ENCODE assay signal across 25 cellular contexts in the genomic region with DNA sequence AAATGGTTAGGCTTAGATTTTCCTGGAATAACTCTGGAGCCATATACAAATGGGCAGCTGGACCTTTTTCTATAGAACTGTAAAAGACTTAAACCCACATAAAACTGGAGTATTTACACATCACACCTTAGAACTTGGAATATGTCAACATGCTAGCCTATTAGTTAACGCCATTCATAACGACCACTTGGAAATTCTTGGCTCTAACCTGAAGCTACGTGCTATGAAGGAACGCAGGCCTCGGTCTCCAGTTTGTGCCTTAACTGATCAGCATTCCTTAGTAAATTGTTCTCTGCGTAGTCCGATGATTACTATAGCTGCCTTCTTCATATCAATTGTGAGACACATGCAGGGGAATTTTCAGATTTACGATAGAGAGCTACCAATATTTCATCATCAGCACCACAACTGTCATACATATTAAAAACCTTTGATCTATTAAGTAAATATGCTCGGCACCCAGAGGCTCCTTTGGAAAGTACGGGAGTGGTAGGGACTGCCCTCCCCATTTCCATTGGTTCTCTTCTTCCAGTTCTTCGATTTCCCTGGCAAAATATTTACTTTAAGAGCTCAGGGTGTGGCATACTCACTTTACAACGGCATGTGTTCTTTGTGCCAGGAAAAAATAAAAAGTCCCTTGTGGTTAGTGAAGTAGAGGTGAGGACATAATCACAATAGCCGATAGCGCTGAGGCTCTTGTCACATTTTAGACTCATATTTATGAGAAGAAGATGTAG. TPM values are rescaled to one million over a fixed set of nuclear protein-coding genes. Genes with fewer than 3 reads are reported as not detected.
DNase-seq lines count a peak whose midpoint lies in the region; ATAC-seq and TF ChIP-seq lines count a peak whose summit lies in the region.
"Had no signal": no experiment of that assay in that cellular context is flagged by ENCODE, and none has a peak within 500 bp of the region (broad histone marks: within the 10 kb centered on the region; RNA-seq: fewer than 3 reads in every experiment).

No MANE protein-coding gene starts in this region.

- H3K79me2 ChIP-seq in mammary epithelial cell (ENCODE audit: insufficient read depth, low read length), result no peaks in the 10 kb centered on the region

- no peaks in the 10 kb centered on the region for H3K9me3 Mint-ChIP-seq in progenitor cell of endocrine pancreas (ENCODE audit: low read depth)
- H3K9me3 Mint-ChIP-seq: activated T-cell treated with anti-CD3 and anti-CD28 coated beads, Interleukin-2, amount 50 U/mL, for 72 hours; CD4-positive, CD25-positive, alpha-beta regulatory T cell; neural progenitor cell had no signal

- intact Hi-C loops in mammary epithelial cell (cut with micrococcal nuclease), result no loop called here
- intact Hi-C loops in lower lobe of right lung (cut with DNase I), result no loop called here

- WGBS in mammary epithelial cell (ENCODE audit: low coverage, missing lambda C conversion rate), result 61% methylated on average over 14 of the region's 14 CpGs

- H2AFZ ChIP-seq in mammary epithelial cell (ENCODE audit: low read depth, low read length), result peak overlapping the region; percentile 54
- H2AFZ ChIP-seq: neural progenitor cell had no signal

- H3K27ac ChIP-seq in mammary epithelial cell (ENCODE audit: insufficient read depth, low read depth, low read length), result no peak overlapping the region
- peak overlapping the region; percentile 61 for H3K27ac ChIP-seq in lower lobe of right lung
- H3K27ac ChIP-seq: coronary artery, neural progenitor cell, psoas muscle, skin epidermis had no signal

- no peaks in the 10 kb centered on the region for H3K4me1 Mint-ChIP-seq in progenitor cell of endocrine pancreas (ENCODE audit: low read depth)
- H3K4me1 Mint-ChIP-seq: CD4-positive, CD25-positive, alpha-beta regulatory T cell; neural progenitor cell had no signal

- dilution Hi-C loops in mammary epithelial cell (cut with HindIII; ENCODE audit: low sequenced_read_pairs), result loop anchor here (5.0 kb wide), 1 partner anchor 91 kb away; no protein-coding TSS in a partner anchor

- no peak for TF ChIP-seq CTCF in mammary epithelial cell (conservative IDR thresholded peaks at IDR 0.05 in 1 of 2, IDR thresholded peaks at IDR 0.05 in 1 of 2; ENCODE audit: extremely low read depth in 1 of 2, insufficient read depth in 1 of 2, low read depth in 1 of 2, low read length in 2 of 2)
- no peak for TF ChIP-seq CTCF in lower lobe of right lung (IDR thresholded peaks at IDR 0.05)
- no peak for TF ChIP-seq CTCF in progenitor cell of endocrine pancreas (IDR thresholded peaks at IDR 0.05; ENCODE audit: unreplicated experiment)

- no peak overlapping the region for H3K4me2 ChIP-seq in mammary epithelial cell (ENCODE audit: insufficient read depth, low read depth, low read length)
- H3K4me2 ChIP-seq: neural progenitor cell had no signal

- no peak overlapping the region for H3K27ac Mint-ChIP-seq in progenitor cell of endocrine pancreas
- H3K27ac Mint-ChIP-seq: activated naive CD8-positive, alpha-beta T cell; activated T-cell treated with anti-CD3 and anti-CD28 coated beads, Interleukin-2, amount 50 U/mL, for 72 hours; CD4-positive, CD25-positive, alpha-beta regulatory T cell; neural progenitor cell had no signal

- in situ Hi-C loops in mammary epithelial cell (cut with MboI; ENCODE audit: low sequenced_read_pairs in 2 of 2), result no loop called here

- ATAC-seq in lower lobe of right lung (peak; percentile 92 to 95), SK-N-SH treated with all-trans-retinoic acid at 6 μM for 48 hours (no peak), HG03378 (IDR thresholded peaks at IDR 0.05; ENCODE audit: unreplicated experiment) (no peak)
- ATAC-seq: activated CD4-positive, CD25-positive, alpha-beta regulatory T cell treated with anti-CD3 and anti-CD28 coated beads, Interleukin-2, amount 50 U/mL, for 24 hours; activated T-cell treated with anti-CD3 and anti-CD28 coated beads, Interleukin-2, amount 50 U/mL, for 72 hours; psoas muscle had no signal

- H3K9me3 ChIP-seq in mammary epithelial cell (replicated peaks; ENCODE audit: insufficient read depth, low read length), result no peaks in the 10 kb centered on the region
- no peaks in the 10 kb centered on the region for H3K9me3 ChIP-seq in lower lobe of right lung
- H3K9me3 ChIP-seq: psoas muscle had no signal

- no peak overlapping the region for H3K4me3 Mint-ChIP-seq in progenitor cell of endocrine pancreas (ENCODE audit: low read depth)
- H3K4me3 Mint-ChIP-seq: activated naive CD8-positive, alpha-beta T cell; activated T-cell treated with anti-CD3 and anti-CD28 coated beads, Interleukin-2, amount 50 U/mL, for 72 hours; CD4-positive, CD25-positive, alpha-beta regulatory T cell; neural progenitor cell had no signal

- H3K36me3 ChIP-seq in mammary epithelial cell (ENCODE audit: insufficient read depth, low read length) (no peaks in the 10 kb centered on the region), lower lobe of right lung (no peaks in the 10 kb centered on the region)
- H3K36me3 ChIP-seq: neural progenitor cell had no signal

- H3K4me1 ChIP-seq in mammary epithelial cell (ENCODE audit: insufficient read depth, low read length) (no peaks in the 10 kb centered on the region), lower lobe of right lung (peaks cover 4% of the 10 kb centered on the region)
- H3K4me1 ChIP-seq: neural progenitor cell, psoas muscle had no signal

- H3K27me3 Mint-ChIP-seq in progenitor cell of endocrine pancreas, result no peaks in the 10 kb centered on the region

- DNase-seq in A172 (ENCODE audit: low spot score) (peak; percentile 58), LoVo (ENCODE audit: low spot score) (peak; percentile 80), mammary epithelial cell (peak; percentile 52), lower lobe of right lung (no peak), progenitor cell of endocrine pancreas (ENCODE audit: low spot score, unreplicated experiment) (no peak), SK-N-DZ (ENCODE audit: low spot score) (no peak)
- DNase-seq: activated T-cell treated with anti-CD3 and anti-CD28 coated beads, Interleukin-2, amount 50 U/mL, for 72 hours; CD4-positive, CD25-positive, alpha-beta regulatory T cell; foreskin fibroblast; hypothalamus; kidney; NCI-H82; psoas muscle; stimulated activated CD4-positive, alpha-beta T cell treated with anti-CD3 and anti-CD28 coated beads, Interleukin-4, amount 100 ng/mL, for 1 hour; T-helper 9 cell had no signal

- H3K9ac ChIP-seq in mammary epithelial cell (ENCODE audit: insufficient read depth, low read length), result no peak overlapping the region
- H3K9ac ChIP-seq: neural progenitor cell had no signal

- H4K20me1 ChIP-seq in mammary epithelial cell (ENCODE audit: insufficient read depth, low read length), result no peaks in the 10 kb centered on the region

- no peaks in the 10 kb centered on the region for H3K36me3 Mint-ChIP-seq in progenitor cell of endocrine pancreas (ENCODE audit: insufficient read depth)
- H3K36me3 Mint-ChIP-seq: activated naive CD8-positive, alpha-beta T cell; CD4-positive, CD25-positive, alpha-beta regulatory T cell; neural progenitor cell had no signal

- H3K27me3 ChIP-seq in mammary epithelial cell (ENCODE audit: insufficient read depth, low read length) (no peaks in the 10 kb centered on the region), lower lobe of right lung (ENCODE audit: low read depth) (no peaks in the 10 kb centered on the region)
- H3K27me3 ChIP-seq: neural progenitor cell had no signal

- BruUV-seq in mammary epithelial cell (replicated peaks; lab: Mats Ljungman, UMichigan), result no TSS peak

- CTCF ChIA-PET in mammary epithelial cell (lab: Charles Lee; ENCODE audit: low non-redundant PET), result no interaction called here

- no peak overlapping the region for H3K4me3 ChIP-seq in mammary epithelial cell (replicated peaks in 1 of 3; ENCODE audit: insufficient read depth in 1 of 3, low read depth in 2 of 3, low read length in 3 of 3)
- H3K4me3 ChIP-seq in lower lobe of right lung, result no peak overlapping the region
- H3K4me3 ChIP-seq: coronary artery, neural progenitor cell, psoas muscle, skin epidermis had no signal

TF ChIP-seq in SK-N-SH treated with all-trans-retinoic acid at 6 μM for 48 hours, 23 proteins besides CTCF, POLR2A, EP300 and RAD21 (continues in another document):
- TF ChIP-seq RARB (CRISPR knock-in tag; IDR thresholded peaks at IDR 0.05), result no peak
- no peak for TF ChIP-seq SNAI2 (CRISPR knock-in tag; IDR thresholded peaks at IDR 0.05)
- TF ChIP-seq ZNF70 (CRISPR knock-in tag; IDR thresholded peaks at IDR 0.05), result no peak
- TF ChIP-seq TCF4 (CRISPR knock-in tag; IDR thresholded peaks at IDR 0.05; ENCODE audit: borderline replicate concordance), result no peak
- no peak for TF ChIP-seq ZNF8 (CRISPR knock-in tag; IDR thresholded peaks at IDR 0.05)
- TF ChIP-seq ZNF565 (CRISPR knock-in tag; conservative IDR thresholded peaks at IDR 0.05; ENCODE audit: low read depth), result no peak
- TF ChIP-seq OSR1 (CRISPR knock-in tag; IDR thresholded peaks at IDR 0.05), result no peak
- TF ChIP-seq, protein P1, sequence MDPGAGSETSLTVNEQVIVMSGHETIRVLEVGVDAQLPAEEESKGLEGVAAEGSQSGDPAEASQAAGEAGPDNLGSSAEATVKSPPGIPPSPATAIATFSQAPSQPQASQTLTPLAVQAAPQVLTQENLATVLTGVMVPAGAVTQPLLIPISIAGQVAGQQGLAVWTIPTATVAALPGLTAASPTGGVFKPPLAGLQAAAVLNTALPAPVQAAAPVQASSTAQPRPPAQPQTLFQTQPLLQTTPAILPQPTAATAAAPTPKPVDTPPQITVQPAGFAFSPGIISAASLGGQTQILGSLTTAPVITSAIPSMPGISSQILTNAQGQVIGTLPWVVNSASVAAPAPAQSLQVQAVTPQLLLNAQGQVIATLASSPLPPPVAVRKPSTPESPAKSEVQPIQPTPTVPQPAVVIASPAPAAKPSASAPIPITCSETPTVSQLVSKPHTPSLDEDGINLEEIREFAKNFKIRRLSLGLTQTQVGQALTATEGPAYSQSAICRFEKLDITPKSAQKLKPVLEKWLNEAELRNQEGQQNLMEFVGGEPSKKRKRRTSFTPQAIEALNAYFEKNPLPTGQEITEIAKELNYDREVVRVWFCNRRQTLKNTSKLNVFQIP (CRISPR knock-in tag; IDR thresholded peaks at IDR 0.05; ENCODE audit: borderline replicate concordance, low read depth), result no peak
- no peak for TF ChIP-seq BACH2 (CRISPR knock-in tag; IDR thresholded peaks at IDR 0.05; ENCODE audit: borderline replicate concordance)

RNA-seq across cellular contexts. Expression of a gene that starts 17.4 kb away (rescaled TPM):
- total RNA-seq in A172 (2014; rRNA removed; shearing (Covaris generic)), result not detected in 2 replicates
- 1 to 10 TPM in 1 of 2 donors, under 1 TPM in 1; 0.33 to 1.2 TPM for total RNA-seq in mammary epithelial cell
- 0.50 TPM for polyA plus RNA-seq in mammary epithelial cell
- polyA minus RNA-seq in mammary epithelial cell, result not detected
- total RNA-seq in lower lobe of right lung, result 1.6 TPM
- total RNA-seq in progenitor cell of endocrine pancreas, result not detected in 2 replicates
- polyA plus RNA-seq in SK-N-DZ (2014; cell fraction: cytosol; rRNA removed), result not detected in 2 replicates
- not detected in 2 replicates for polyA plus RNA-seq in SK-N-DZ (2014; cell fraction: nucleus; rRNA removed)
- polyA plus RNA-seq: AG04450 had no signal

RNA-seq across cellular contexts. Expression of a gene that starts 50.5 kb away (rescaled TPM):
- total RNA-seq in A172 (2014; rRNA removed; shearing (Covaris generic)), result not detected in 2 replicates
- total RNA-seq in mammary epithelial cell (not detected), lower lobe of right lung (not detected), progenitor cell of endocrine pancreas (not detected in 2 replicates)
- not detected for polyA plus RNA-seq in mammary epithelial cell
- polyA minus RNA-seq in mammary epithelial cell, result not detected
- polyA plus RNA-seq in SK-N-DZ (2014; cell fraction: cytosol; rRNA removed), result not detected in 2 replicates
- not detected in 2 replicates for polyA plus RNA-seq in SK-N-DZ (2014; cell fraction: nucleus; rRNA removed)
- total RNA-seq: activated T-cell treated with anti-CD3 and anti-CD28 coated beads, Interleukin-2, amount 50 U/mL, for 72 hours; CD4-positive, CD25-positive, alpha-beta regulatory T cell; kidney; psoas muscle; SK-MEL-5; subcutaneous adipose tissue had no signal
- polyA plus RNA-seq: AG04450; CD4-positive, CD25-positive, alpha-beta regulatory T cell; psoas muscle had no signal

Comparison
In these comparisons a context has a peak if more than half of its experiments do, and no peak if none do; other contexts are left out.
1. DNase-seq: peak in A172 (single experiment), LoVo (single experiment) and mammary epithelial cell (single experiment); none in lower lobe of right lung (single experiment), progenitor cell of endocrine pancreas (single experiment) and SK-N-DZ (single experiment).
2. ATAC-seq: peak in lower lobe of right lung (2 of 2); none in SK-N-SH treated with all-trans-retinoic acid at 6 μM for 48 hours (single experiment) and HG03378 (single experiment).